ENCODE assay signal across 1 cellular context in the genomic region with DNA sequence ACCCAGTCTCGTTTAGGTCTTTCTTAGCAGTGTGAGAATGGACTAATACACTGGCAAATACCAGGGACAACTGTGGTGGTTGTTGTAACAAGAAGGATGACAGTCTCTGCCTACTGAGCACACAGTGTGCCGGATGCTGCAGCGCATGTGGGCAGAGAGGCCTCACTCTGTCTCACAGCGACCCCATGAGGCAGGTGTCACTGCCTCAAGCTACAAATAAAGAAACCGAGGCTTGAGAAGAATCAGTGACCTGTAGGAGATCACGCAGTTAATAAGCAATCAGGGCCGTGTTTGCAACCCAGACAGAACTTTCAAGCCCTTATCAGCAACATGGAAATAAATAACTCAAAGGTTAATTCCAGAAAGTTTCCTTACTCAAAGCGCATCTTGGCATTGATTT.
A peak's percentile ranks its signal among the peaks of the same experiment; 100 is the strongest.
TF ChIP-seq lines count a peak whose summit lies in the region.

No MANE protein-coding gene starts in this region.

TF ChIP-seq in HepG2, 621 proteins besides CTCF, POLR2A, EP300 and RAD21 (continued from another document):
- TF ChIP-seq ZNF577 (CRISPR knock-in tag; IDR thresholded peaks at IDR 0.05; ENCODE audit: borderline replicate concordance, low read depth) (no peak), MEIS1 (CRISPR knock-in tag; IDR thresholded peaks at IDR 0.05; ENCODE audit: borderline replicate concordance) (no peak), NFE2L1 (CRISPR knock-in tag; IDR thresholded peaks at IDR 0.05; ENCODE audit: borderline replicate concordance) (no peak), PPARG (CRISPR knock-in tag; conservative IDR thresholded peaks at IDR 0.05) (no peak), SALL2 (CRISPR knock-in tag; IDR thresholded peaks at IDR 0.05) (no peak), HOXA5 (CRISPR knock-in tag; IDR thresholded peaks at IDR 0.05) (no peak), SAFB2 (CRISPR knock-in tag; IDR thresholded peaks at IDR 0.05; ENCODE audit: borderline replicate concordance, low read depth) (no peak), NR3C1 (CRISPR knock-in tag; IDR thresholded peaks at IDR 0.05) (no peak), ETV5 (CRISPR knock-in tag; IDR thresholded peaks at IDR 0.05; ENCODE audit: borderline replicate concordance) (0 out of 2 replicates have a peak, but pooled peaks have one; percentile 12), KDM2A (CRISPR knock-in tag; IDR thresholded peaks at IDR 0.05; ENCODE audit: borderline replicate concordance, low read depth) (peak; percentile 60; the same call in 1 of the 2 replicates), ZNF83 (CRISPR knock-in tag; IDR thresholded peaks at IDR 0.05; ENCODE audit: borderline replicate concordance) (no peak), CBFB (CRISPR knock-in tag; IDR thresholded peaks at IDR 0.05) (no peak)
- TF ChIP-seq, protein P1, sequence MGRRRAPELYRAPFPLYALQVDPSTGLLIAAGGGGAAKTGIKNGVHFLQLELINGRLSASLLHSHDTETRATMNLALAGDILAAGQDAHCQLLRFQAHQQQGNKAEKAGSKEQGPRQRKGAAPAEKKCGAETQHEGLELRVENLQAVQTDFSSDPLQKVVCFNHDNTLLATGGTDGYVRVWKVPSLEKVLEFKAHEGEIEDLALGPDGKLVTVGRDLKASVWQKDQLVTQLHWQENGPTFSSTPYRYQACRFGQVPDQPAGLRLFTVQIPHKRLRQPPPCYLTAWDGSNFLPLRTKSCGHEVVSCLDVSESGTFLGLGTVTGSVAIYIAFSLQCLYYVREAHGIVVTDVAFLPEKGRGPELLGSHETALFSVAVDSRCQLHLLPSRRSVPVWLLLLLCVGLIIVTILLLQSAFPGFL (CRISPR knock-in tag; IDR thresholded peaks at IDR 0.05), result no peak
